ENCODE assay signal across 8 cellular contexts in the genomic region with DNA sequence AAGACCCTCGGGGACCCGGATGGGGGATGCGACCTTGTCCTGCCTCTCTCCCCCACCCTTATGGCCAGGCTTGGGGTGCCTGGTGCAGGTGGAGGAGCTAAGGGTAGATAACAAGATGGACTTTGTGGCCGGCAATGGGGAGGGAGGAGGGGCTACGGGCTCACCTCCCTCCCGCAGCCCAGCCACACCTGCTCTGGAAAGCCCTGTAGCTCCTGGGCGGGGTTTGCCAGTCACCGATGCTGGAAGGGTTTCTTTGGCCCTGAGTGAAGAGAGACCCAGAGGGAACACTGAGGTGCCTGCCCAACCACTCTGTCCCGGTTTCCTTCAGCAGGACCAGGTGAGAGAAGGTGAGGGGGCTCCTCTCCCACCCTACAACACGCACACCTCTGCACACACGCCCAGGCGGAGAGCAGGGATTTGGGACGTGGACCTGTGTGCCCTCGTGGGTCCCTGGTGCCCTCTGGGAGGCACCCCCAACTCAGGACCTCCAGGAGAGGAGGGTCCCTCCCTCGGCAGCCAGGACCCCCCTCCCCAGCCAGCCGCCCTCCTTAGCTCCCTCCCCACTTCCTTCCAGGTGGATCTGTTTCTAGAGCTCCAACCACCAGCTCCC. TPM values are rescaled to one million over a fixed set of nuclear protein-coding genes. Genes with fewer than 3 reads are reported as not detected.
DNase-seq lines count a peak whose midpoint lies in the region; ATAC-seq and TF ChIP-seq lines count a peak whose summit lies in the region.

Gene FUT2 (plus strand): TSS at position 229 of the 610 bp plus-strand sequence. CDS start 6,986 bp downstream, outside the sequence.

- H2AFZ ChIP-seq in SK-N-SH (ENCODE audit: low read depth): no peak within 1 kb of the TSS

- no peaks in the 10 kb centered on the region for H3K4me1 ChIP-seq in right cardiac atrium (ENCODE audit: control insufficient read depth, insufficient read depth, low read length)
- H3K4me1 ChIP-seq in SK-N-SH (ENCODE audit: control insufficient read depth in 1 of 2, insufficient read depth in 2 of 2, low read depth in 1 of 2, low read length in 1 of 2): peaks cover 0 to 5% of the 10 kb centered on the region in 2 experiments; a peak in 1 of 4 replicates
- no peaks in the 10 kb centered on the region for H3K4me1 ChIP-seq in ascending aorta

- no peak within 1 kb of the TSS for H3K9ac ChIP-seq in SK-N-SH

- TF ChIP-seq CTCF in SK-N-SH (IDR thresholded peaks at IDR 0.05) (no peak), ascending aorta (IDR thresholded peaks at IDR 0.05) (no peak)

- H3K27ac ChIP-seq in right cardiac atrium (ENCODE audit: low read length) (peak within 1 kb of the TSS; percentile 2), SK-N-SH (ENCODE audit: low read depth in 2 of 2, low read length in 1 of 2) (no peak within 1 kb of the TSS), ascending aorta (no peak within 1 kb of the TSS)

- H3F3A ChIP-seq in SK-N-SH (replicated peaks; ENCODE audit: insufficient read depth): peaks cover 5% of the 10 kb centered on the region

- DNase-seq in HPDE6-E6E7 (ENCODE audit: extremely low spot score): peak; percentile 69
- DNase-seq in RPMI8226: peak; percentile 77
- DNase-seq in right cardiac atrium: no peak
- no peak for DNase-seq in skeletal muscle cell (ENCODE audit: low read depth)
- DNase-seq in SK-N-SH: no peak
- no peak for DNase-seq in ascending aorta (ENCODE audit: low spot score in 2 of 2)

- intact Hi-C loops in right cardiac atrium (cut with DNase I) (no loop called here), ascending aorta (cut with DNase I) (no loop called here)

- H3K36me3 ChIP-seq in SK-N-SH (replicated peaks in 1 of 2; ENCODE audit: control insufficient read depth in 1 of 2, insufficient read depth in 2 of 2, low read length in 1 of 2) (no peaks in the 10 kb centered on the region), ascending aorta (peaks cover 0 to under 1% of the 10 kb centered on the region in 2 donors)

- no peak within 1 kb of the TSS for H3K4me2 ChIP-seq in SK-N-SH

- H3K9me2 ChIP-seq in SK-N-SH: no peaks in the 10 kb centered on the region

- no peaks in the 10 kb centered on the region for H4K20me1 ChIP-seq in SK-N-SH (ENCODE audit: insufficient read depth)

- POLR2A ChIA-PET in SK-N-SH (lab: Yijun Ruan, JAX): no interaction called here

- WGBS in right cardiac atrium: 41% methylated on average over 16 of the region's 16 CpGs
- WGBS in SK-N-SH (ENCODE audit: low lambda C conversion rate): 78% methylated on average over 8 of the region's 16 CpGs

- no peaks in the 10 kb centered on the region for H3K79me2 ChIP-seq in SK-N-SH (ENCODE audit: insufficient read depth)

- H3K4me3 ChIP-seq in right cardiac atrium (ENCODE audit: low read length) (peak within 1 kb of the TSS; percentile 32), skeletal muscle cell (ENCODE audit: low read depth, low read length) (peak within 1 kb of the TSS; percentile 1), SK-N-SH (ENCODE audit: low read depth in 2 of 2, low read length in 1 of 2) (no peak within 1 kb of the TSS), ascending aorta (peak within 1 kb of the TSS in 1 of 2 donors; percentile 21)

- no peaks in the 10 kb centered on the region for H3K27me3 ChIP-seq in right cardiac atrium (ENCODE audit: control insufficient read depth, insufficient read depth)
- H3K27me3 ChIP-seq in SK-N-SH (ENCODE audit: insufficient read depth): no peaks in the 10 kb centered on the region
- H3K27me3 ChIP-seq in ascending aorta: no peaks in the 10 kb centered on the region

- no peak for TF ChIP-seq RAD21 in SK-N-SH (IDR thresholded peaks at IDR 0.05; ENCODE audit: low read length)

- CTCF ChIA-PET in SK-N-SH (lab: Yijun Ruan, JAX): interaction anchor here (0.8 to 1.6 kb wide), 2 partner anchors 21 to 92 kb away, joined by 3 read pairs; no protein-coding TSS in a partner anchor

- ATAC-seq in right cardiac atrium: peak; percentile 10 to 43
- no peak for ATAC-seq in GM21447 (IDR thresholded peaks at IDR 0.05; ENCODE audit: unreplicated experiment)
- no peak for ATAC-seq in HG02759 (IDR thresholded peaks at IDR 0.05; ENCODE audit: unreplicated experiment)

- H3K9me3 ChIP-seq in right cardiac atrium (ENCODE audit: control insufficient read depth, low read length) (no peaks in the 10 kb centered on the region), SK-N-SH (no peaks in the 10 kb centered on the region), ascending aorta (no peaks in the 10 kb centered on the region)

- TF ChIP-seq EP300 in SK-N-SH (IDR thresholded peaks at IDR 0.05; ENCODE audit: borderline replicate concordance in 1 of 2, low read depth in 1 of 2, low read length in 1 of 2): no peak

TF ChIP-seq in SK-N-SH, 30 proteins besides CTCF, POLR2A, EP300 and RAD21:
- no peak for TF ChIP-seq FOXJ3 (CRISPR knock-in tag; IDR thresholded peaks at IDR 0.05)
- TF ChIP-seq CHD2 (IDR thresholded peaks at IDR 0.05; ENCODE audit: low read length, partially characterized antibody): no peak
- no peak for TF ChIP-seq TCF12 (IDR thresholded peaks at IDR 0.05)
- no peak for TF ChIP-seq ELF1 (IDR thresholded peaks at IDR 0.05)
- TF ChIP-seq SIN3A (IDR thresholded peaks at IDR 0.05; ENCODE audit: borderline replicate concordance, low read depth, low read length): no peak
- TF ChIP-seq, protein P1, sequence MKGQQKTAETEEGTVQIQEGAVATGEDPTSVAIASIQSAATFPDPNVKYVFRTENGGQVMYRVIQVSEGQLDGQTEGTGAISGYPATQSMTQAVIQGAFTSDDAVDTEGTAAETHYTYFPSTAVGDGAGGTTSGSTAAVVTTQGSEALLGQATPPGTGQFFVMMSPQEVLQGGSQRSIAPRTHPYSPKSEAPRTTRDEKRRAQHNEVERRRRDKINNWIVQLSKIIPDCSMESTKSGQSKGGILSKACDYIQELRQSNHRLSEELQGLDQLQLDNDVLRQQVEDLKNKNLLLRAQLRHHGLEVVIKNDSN (IDR thresholded peaks at IDR 0.05; ENCODE audit: borderline replicate concordance, low read depth): no peak
- no peak for TF ChIP-seq TEAD4 (IDR thresholded peaks at IDR 0.05; ENCODE audit: borderline replicate concordance, insufficient read depth)
- TF ChIP-seq TAF1 (IDR thresholded peaks at IDR 0.05; ENCODE audit: borderline replicate concordance, low read depth, low read length): no peak
- no peak for TF ChIP-seq PBX3 (IDR thresholded peaks at IDR 0.05)
- no peak for TF ChIP-seq REST (IDR thresholded peaks at IDR 0.05; ENCODE audit: low read depth, low read length)

RNA-seq across cellular contexts. Expression of gene FUT2, which starts in this region (rescaled TPM):
- total RNA-seq in right cardiac atrium (not detected), ascending aorta (not detected)
- polyA plus RNA-seq in right cardiac atrium (0.09 TPM), SK-N-SH (2012; rRNA removed) (not detected in 2 replicates)
- not detected in 2 replicates for polyA plus RNA-seq in SK-N-SH (2012; cell fraction: cytosol; rRNA removed)
- not detected in 2 replicates for polyA plus RNA-seq in SK-N-SH (2012; cell fraction: nucleus; rRNA removed)

Comparison
In these comparisons a context has a peak if more than half of its experiments do, and no peak if none do; other contexts are left out.
1. Peak in ATAC-seq, H3K4me3 ChIP-seq and H3K27ac ChIP-seq in right cardiac atrium; RNA of the gene not detected or under 1 TPM.
2. DNase-seq: peak in HPDE6-E6E7 (single experiment) and RPMI8226 (single experiment); none in right cardiac atrium (0 of 3), skeletal muscle cell (single experiment), SK-N-SH (single experiment) and ascending aorta (0 of 2).